In the genomic region with DNA sequence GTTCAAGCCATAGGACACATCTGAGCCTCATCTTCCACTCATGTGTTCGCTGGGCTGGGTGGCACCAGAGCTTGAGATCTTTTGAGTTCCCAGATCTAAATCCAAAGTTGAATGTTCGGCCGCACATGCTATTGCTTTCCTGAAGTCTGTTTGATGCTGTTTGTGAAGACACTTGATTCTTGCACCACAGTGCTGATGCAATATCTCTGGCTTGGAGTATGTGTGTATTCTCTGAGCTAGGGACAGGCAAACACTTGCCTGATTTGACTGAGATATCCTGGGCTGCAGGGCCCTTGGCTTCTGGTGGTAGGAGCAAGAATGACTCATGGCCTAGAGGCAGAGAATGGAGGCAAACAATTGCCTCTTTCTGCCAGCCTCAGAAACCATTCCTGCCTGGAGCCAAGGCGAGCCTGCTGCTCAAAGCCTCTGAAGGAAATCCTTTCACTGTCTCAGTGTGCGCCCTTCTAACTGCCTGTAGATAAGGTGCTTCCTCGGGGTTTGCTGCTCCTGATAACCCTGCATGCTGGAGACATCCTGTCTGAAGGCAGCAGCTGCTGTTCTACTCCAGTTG, we compare ENCODE assay signal across 1 cellular context.
A peak's percentile ranks its signal among the peaks of the same experiment; 100 is the strongest.
TF ChIP-seq lines count a peak whose summit lies in the region.

No MANE protein-coding gene starts in this region.

TF ChIP-seq in HepG2, 621 proteins besides CTCF, POLR2A, EP300 and RAD21 (continued from another document and continues in another):
- TF ChIP-seq ZNF772 (CRISPR knock-in tag; IDR thresholded peaks at IDR 0.05) (0 out of 2 replicates have a peak, but pooled peaks have one; percentile 28), SMARCC2 (IDR thresholded peaks at IDR 0.05) (no peak), CHCHD3 (CRISPR knock-in tag; IDR thresholded peaks at IDR 0.05) (no peak), HNRNPH1 (optimal IDR thresholded peaks at IDR 0.05; ENCODE audit: low read depth, low read length) (no peak), ZNF7 (CRISPR knock-in tag; IDR thresholded peaks at IDR 0.05) (no peak), ZSCAN29 (CRISPR knock-in tag; conservative IDR thresholded peaks at IDR 0.05) (no peak), EED (CRISPR knock-in tag; IDR thresholded peaks at IDR 0.05) (no peak), HOXA5 (CRISPR knock-in tag; IDR thresholded peaks at IDR 0.05) (peak; percentile 45; the same call in 1 of the 2 replicates), ZNF674 (CRISPR knock-in tag; IDR thresholded peaks at IDR 0.05; ENCODE audit: low read depth) (no peak), FOXO1 (CRISPR knock-in tag; IDR thresholded peaks at IDR 0.05) (peak; percentile 83), ZSCAN21 (CRISPR knock-in tag; IDR thresholded peaks at IDR 0.05; ENCODE audit: borderline replicate concordance) (no peak), ELF1 (CRISPR knock-in tag; IDR thresholded peaks at IDR 0.05) (no peak), MEIS2 (CRISPR knock-in tag; IDR thresholded peaks at IDR 0.05) (no peak), TCF12 (IDR thresholded peaks at IDR 0.05) (no peak), TCF12 (CRISPR knock-in tag; IDR thresholded peaks at IDR 0.05) (no peak), MED13 (CRISPR knock-in tag; IDR thresholded peaks at IDR 0.05) (peak; percentile 29; the same call in 1 of the 2 replicates)
- TF ChIP-seq, protein P1, sequence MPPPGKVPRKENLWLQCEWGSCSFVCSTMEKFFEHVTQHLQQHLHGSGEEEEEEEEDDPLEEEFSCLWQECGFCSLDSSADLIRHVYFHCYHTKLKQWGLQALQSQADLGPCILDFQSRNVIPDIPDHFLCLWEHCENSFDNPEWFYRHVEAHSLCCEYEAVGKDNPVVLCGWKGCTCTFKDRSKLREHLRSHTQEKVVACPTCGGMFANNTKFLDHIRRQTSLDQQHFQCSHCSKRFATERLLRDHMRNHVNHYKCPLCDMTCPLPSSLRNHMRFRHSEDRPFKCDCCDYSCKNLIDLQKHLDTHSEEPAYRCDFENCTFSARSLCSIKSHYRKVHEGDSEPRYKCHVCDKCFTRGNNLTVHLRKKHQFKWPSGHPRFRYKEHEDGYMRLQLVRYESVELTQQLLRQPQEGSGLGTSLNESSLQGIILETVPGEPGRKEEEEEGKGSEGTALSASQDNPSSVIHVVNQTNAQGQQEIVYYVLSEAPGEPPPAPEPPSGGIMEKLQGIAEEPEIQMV (CRISPR knock-in tag; IDR thresholded peaks at IDR 0.05; ENCODE audit: low read depth): no peak
- TF ChIP-seq, protein P2, sequence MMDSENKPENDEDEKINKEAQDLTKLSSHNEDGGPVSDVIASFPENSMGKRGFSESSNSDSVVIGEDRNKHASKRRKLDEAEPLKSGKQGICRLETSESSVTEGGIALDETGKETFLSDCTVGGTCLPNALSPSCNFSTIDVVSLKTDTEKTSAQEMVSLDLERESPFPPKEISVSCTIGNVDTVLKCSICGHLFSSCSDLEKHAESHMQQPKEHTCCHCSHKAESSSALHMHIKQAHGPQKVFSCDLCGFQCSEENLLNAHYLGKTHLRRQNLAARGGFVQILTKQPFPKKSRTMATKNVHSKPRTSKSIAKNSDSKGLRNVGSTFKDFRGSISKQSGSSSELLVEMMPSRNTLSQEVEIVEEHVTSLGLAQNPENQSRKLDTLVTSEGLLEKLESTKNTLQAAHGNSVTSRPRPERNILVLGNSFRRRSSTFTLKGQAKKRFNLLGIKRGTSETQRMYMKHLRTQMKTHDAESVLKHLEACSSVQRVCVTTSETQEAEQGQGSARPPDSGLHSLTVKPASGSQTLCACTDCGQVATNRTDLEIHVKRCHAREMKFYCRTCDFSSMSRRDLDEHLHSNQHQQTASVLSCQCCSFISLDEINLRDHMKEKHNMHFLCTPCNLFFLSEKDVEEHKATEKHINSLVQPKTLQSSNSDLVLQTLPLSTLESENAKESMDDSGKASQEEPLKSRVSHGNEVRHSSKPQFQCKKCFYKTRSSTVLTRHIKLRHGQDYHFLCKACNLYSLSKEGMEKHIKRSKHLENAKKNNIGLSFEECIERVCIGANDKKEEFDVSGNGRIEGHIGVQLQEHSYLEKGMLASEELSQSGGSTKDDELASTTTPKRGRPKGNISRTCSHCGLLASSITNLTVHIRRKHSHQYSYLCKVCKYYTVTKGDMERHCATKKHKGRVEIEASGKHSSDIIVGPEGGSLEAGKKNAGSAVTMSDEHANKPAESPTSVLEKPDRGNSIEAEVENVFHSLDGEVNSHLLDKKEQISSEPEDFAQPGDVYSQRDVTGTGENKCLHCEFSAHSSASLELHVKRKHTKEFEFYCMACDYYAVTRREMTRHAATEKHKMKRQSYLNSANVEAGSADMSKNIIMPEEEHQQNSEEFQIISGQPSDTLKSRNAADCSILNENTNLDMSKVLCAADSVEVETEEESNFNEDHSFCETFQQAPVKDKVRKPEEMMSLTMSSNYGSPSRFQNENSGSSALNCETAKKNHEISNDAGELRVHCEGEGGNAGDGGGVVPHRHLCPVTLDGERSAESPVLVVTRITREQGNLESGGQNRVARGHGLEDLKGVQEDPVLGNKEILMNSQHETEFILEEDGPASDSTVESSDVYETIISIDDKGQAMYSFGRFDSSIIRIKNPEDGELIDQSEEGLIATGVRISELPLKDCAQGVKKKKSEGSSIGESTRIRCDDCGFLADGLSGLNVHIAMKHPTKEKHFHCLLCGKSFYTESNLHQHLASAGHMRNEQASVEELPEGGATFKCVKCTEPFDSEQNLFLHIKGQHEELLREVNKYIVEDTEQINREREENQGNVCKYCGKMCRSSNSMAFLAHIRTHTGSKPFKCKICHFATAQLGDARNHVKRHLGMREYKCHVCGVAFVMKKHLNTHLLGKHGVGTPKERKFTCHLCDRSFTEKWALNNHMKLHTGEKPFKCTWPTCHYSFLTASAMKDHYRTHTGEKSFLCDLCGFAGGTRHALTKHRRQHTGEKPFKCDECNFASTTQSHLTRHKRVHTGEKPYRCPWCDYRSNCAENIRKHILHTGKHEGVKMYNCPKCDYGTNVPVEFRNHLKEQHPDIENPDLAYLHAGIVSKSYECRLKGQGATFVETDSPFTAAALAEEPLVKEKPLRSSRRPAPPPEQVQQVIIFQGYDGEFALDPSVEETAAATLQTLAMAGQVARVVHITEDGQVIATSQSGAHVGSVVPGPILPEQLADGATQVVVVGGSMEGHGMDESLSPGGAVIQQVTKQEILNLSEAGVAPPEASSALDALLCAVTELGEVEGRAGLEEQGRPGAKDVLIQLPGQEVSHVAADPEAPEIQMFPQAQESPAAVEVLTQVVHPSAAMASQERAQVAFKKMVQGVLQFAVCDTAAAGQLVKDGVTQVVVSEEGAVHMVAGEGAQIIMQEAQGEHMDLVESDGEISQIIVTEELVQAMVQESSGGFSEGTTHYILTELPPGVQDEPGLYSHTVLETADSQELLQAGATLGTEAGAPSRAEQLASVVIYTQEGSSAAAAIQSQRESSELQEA (CRISPR knock-in tag; IDR thresholded peaks at IDR 0.05; ENCODE audit: not compliant biosample characterization): no peak
- TF ChIP-seq, protein P3, sequence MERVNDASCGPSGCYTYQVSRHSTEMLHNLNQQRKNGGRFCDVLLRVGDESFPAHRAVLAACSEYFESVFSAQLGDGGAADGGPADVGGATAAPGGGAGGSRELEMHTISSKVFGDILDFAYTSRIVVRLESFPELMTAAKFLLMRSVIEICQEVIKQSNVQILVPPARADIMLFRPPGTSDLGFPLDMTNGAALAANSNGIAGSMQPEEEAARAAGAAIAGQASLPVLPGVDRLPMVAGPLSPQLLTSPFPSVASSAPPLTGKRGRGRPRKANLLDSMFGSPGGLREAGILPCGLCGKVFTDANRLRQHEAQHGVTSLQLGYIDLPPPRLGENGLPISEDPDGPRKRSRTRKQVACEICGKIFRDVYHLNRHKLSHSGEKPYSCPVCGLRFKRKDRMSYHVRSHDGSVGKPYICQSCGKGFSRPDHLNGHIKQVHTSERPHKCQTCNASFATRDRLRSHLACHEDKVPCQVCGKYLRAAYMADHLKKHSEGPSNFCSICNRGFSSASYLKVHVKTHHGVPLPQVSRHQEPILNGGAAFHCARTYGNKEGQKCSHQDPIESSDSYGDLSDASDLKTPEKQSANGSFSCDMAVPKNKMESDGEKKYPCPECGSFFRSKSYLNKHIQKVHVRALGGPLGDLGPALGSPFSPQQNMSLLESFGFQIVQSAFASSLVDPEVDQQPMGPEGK (CRISPR knock-in tag; IDR thresholded peaks at IDR 0.05): no peak
- TF ChIP-seq, protein P4, sequence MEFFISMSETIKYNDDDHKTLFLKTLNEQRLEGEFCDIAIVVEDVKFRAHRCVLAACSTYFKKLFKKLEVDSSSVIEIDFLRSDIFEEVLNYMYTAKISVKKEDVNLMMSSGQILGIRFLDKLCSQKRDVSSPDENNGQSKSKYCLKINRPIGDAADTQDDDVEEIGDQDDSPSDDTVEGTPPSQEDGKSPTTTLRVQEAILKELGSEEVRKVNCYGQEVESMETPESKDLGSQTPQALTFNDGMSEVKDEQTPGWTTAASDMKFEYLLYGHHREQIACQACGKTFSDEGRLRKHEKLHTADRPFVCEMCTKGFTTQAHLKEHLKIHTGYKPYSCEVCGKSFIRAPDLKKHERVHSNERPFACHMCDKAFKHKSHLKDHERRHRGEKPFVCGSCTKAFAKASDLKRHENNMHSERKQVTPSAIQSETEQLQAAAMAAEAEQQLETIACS (CRISPR knock-in tag; IDR thresholded peaks at IDR 0.05): no peak
- TF ChIP-seq, protein P5, sequence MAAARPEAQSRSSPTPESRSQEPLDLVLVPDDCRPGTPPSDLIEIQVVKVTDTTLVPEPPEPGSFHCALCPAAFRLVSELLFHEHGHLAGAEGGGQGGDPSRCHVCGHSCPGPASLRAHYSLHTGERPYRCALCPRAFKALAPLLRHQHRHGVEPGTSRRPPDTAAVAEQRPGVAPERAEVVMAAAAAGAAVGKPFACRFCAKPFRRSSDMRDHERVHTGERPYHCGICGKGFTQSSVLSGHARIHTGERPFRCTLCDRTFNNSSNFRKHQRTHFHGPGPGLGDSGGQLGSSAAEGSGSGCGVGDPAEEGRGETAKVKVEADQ (CRISPR knock-in tag; IDR thresholded peaks at IDR 0.05; ENCODE audit: borderline replicate concordance): no peak
- TF ChIP-seq, protein P6, sequence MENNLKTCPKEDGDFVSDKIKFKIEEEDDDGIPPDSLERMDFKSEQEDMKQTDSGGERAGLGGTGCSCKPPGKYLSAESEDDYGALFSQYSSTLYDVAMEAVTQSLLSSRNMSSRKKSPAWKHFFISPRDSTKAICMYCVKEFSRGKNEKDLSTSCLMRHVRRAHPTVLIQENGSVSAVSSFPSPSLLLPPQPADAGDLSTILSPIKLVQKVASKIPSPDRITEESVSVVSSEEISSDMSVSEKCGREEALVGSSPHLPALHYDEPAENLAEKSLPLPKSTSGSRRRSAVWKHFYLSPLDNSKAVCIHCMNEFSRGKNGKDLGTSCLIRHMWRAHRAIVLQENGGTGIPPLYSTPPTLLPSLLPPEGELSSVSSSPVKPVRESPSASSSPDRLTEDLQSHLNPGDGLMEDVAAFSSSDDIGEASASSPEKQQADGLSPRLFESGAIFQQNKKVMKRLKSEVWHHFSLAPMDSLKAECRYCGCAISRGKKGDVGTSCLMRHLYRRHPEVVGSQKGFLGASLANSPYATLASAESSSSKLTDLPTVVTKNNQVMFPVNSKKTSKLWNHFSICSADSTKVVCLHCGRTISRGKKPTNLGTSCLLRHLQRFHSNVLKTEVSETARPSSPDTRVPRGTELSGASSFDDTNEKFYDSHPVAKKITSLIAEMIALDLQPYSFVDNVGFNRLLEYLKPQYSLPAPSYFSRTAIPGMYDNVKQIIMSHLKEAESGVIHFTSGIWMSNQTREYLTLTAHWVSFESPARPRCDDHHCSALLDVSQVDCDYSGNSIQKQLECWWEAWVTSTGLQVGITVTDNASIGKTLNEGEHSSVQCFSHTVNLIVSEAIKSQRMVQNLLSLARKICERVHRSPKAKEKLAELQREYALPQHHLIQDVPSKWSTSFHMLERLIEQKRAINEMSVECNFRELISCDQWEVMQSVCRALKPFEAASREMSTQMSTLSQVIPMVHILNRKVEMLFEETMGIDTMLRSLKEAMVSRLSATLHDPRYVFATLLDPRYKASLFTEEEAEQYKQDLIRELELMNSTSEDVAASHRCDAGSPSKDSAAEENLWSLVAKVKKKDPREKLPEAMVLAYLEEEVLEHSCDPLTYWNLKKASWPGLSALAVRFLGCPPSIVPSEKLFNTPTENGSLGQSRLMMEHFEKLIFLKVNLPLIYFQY (CRISPR knock-in tag; IDR thresholded peaks at IDR 0.05; ENCODE audit: borderline replicate concordance): no peak
- TF ChIP-seq, protein P7, sequence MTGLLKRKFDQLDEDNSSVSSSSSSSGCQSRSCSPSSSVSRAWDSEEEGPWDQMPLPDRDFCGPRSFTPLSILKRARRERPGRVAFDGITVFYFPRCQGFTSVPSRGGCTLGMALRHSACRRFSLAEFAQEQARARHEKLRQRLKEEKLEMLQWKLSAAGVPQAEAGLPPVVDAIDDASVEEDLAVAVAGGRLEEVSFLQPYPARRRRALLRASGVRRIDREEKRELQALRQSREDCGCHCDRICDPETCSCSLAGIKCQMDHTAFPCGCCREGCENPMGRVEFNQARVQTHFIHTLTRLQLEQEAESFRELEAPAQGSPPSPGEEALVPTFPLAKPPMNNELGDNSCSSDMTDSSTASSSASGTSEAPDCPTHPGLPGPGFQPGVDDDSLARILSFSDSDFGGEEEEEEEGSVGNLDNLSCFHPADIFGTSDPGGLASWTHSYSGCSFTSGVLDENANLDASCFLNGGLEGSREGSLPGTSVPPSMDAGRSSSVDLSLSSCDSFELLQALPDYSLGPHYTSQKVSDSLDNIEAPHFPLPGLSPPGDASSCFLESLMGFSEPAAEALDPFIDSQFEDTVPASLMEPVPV (CRISPR knock-in tag; IDR thresholded peaks at IDR 0.05): no peak
- TF ChIP-seq, protein P8, sequence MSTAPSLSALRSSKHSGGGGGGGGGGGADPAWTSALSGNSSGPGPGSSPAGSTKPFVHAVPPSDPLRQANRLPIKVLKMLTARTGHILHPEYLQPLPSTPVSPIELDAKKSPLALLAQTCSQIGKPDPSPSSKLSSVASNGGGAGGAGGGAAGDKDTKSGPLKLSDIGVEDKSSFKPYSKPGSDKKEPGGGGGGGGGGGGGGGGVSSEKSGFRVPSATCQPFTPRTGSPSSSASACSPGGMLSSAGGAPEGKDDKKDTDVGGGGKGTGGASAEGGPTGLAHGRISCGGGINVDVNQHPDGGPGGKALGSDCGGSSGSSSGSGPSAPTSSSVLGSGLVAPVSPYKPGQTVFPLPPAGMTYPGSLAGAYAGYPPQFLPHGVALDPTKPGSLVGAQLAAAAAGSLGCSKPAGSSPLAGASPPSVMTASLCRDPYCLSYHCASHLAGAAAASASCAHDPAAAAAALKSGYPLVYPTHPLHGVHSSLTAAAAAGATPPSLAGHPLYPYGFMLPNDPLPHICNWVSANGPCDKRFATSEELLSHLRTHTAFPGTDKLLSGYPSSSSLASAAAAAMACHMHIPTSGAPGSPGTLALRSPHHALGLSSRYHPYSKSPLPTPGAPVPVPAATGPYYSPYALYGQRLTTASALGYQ (CRISPR knock-in tag; IDR thresholded peaks at IDR 0.05): no peak
- TF ChIP-seq, protein P9, sequence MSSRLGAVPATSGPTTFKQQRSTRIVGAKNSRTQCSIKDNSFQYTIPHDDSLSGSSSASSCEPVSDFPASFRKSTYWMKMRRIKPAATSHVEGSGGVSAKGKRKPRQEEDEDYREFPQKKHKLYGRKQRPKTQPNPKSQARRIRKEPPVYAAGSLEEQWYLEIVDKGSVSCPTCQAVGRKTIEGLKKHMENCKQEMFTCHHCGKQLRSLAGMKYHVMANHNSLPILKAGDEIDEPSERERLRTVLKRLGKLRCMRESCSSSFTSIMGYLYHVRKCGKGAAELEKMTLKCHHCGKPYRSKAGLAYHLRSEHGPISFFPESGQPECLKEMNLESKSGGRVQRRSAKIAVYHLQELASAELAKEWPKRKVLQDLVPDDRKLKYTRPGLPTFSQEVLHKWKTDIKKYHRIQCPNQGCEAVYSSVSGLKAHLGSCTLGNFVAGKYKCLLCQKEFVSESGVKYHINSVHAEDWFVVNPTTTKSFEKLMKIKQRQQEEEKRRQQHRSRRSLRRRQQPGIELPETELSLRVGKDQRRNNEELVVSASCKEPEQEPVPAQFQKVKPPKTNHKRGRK (CRISPR knock-in tag; IDR thresholded peaks at IDR 0.05): no peak
